12 cellular contexts compared by ENCODE assay signal in the genomic region with DNA sequence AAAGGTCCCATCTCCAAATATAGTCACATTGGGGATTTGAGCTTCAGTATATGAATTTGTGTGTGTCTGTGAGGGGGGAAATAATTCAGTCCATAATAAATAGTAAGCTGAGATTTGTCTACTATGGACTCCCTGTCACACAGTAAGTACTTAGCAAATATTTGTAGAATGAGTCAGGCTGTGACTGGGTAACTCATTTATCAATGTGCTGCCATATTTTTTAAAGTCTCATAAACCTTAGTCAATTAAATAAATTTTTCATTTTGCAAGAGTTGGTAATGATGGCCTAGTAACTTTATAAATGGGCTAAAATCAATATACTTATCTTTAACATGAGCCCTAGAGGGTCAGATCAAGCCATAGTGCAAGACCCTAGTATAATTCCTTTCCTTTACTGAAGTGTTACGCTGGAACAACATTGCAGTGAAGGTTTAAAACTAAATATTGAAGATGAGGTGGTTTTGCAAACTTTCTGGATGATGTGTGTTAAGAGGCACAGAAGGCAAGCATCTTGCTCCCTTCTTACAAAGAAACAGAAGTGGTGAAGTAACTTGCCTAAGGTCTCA.
A peak's percentile ranks its signal among the peaks of the same experiment; 100 is the strongest.
DNase-seq lines count a peak whose midpoint lies in the region; ATAC-seq, FAIRE-seq and TF ChIP-seq lines count a peak whose summit lies in the region.
"Had no signal": no experiment of that assay in that cellular context is flagged by ENCODE, and none has a peak within 500 bp of the region (broad histone marks: within the 10 kb centered on the region; RNA-seq: fewer than 3 reads in every experiment).

No MANE protein-coding gene starts in this region.

- peak overlapping the region; percentile 65 for H3K27ac ChIP-seq in ACC112 (ENCODE audit: low read depth, low read length)
- H3K27ac ChIP-seq: cardiac muscle cell had no signal

- H3K4me3 ChIP-seq in ACC112 (ENCODE audit: low read depth, low read length): no peak overlapping the region
- H3K4me3 ChIP-seq: cardiac muscle cell had no signal

- H3K4me3 Mint-ChIP-seq in activated CD8-positive, alpha-beta T cell treated with anti-CD3 and anti-CD28 coated beads for 36 hours: no peak overlapping the region

- FAIRE-seq in HTR-8/SVneo (lab: Jason Lieb, UNC): no peak
- FAIRE-seq: keratinocyte had no signal

- peak overlapping the region; percentile 13 for H3K27ac Mint-ChIP-seq in activated CD8-positive, alpha-beta T cell treated with anti-CD3 and anti-CD28 coated beads for 36 hours

- intact Hi-C loops in activated CD8-positive, alpha-beta T cell treated with anti-CD3 and anti-CD28 coated beads for 36 hours (cut with micrococcal nuclease): no loop called here
- intact Hi-C loops in left colon (cut with DNase I, micrococcal nuclease): no loop called here

- H3K36me3 Mint-ChIP-seq in activated CD8-positive, alpha-beta T cell treated with anti-CD3 and anti-CD28 coated beads for 36 hours (ENCODE audit: low read depth): no peaks in the 10 kb centered on the region

- H3K4me1 Mint-ChIP-seq in activated CD8-positive, alpha-beta T cell treated with anti-CD3 and anti-CD28 coated beads for 36 hours (ENCODE audit: low read depth): peaks cover 23% of the 10 kb centered on the region

- CTCF ChIA-PET in activated CD8-positive, alpha-beta T cell treated with anti-CD3 and anti-CD28 coated beads for 36 hours (lab: Charles Lee): no interaction called here

- peak; percentile 25 for DNase-seq in HTR-8/SVneo (ENCODE audit: insufficient read length, low spot score)
- no peak for DNase-seq in activated CD8-positive, alpha-beta T cell treated with anti-CD3 and anti-CD28 coated beads for 36 hours
- DNase-seq in left colon: no peak
- no peak for DNase-seq in activated CD4-positive, alpha-beta T cell treated with anti-CD3 and anti-CD28 coated beads, Interleukin-2, amount 50 U/mL, for 4 hours
- DNase-seq: NCI-H510A; stimulated activated CD4-positive, alpha-beta T cell treated with anti-CD3 and anti-CD28 coated beads, Interleukin-4, amount 100 ng/mL, for 1 hour had no signal

- POLR2A ChIA-PET in activated CD8-positive, alpha-beta T cell treated with anti-CD3 and anti-CD28 coated beads for 36 hours (lab: Charles Lee): interaction anchor here (1.7 kb wide), 1 partner anchor 94 kb away, joined by 3 read pairs; no protein-coding TSS in a partner anchor

- TF ChIP-seq CTCF in activated CD8-positive, alpha-beta T cell treated with anti-CD3 and anti-CD28 coated beads for 36 hours (IDR thresholded peaks at IDR 0.05): no peak

- H3K27me3 Mint-ChIP-seq in activated CD8-positive, alpha-beta T cell treated with anti-CD3 and anti-CD28 coated beads for 36 hours: no peaks in the 10 kb centered on the region

- H3K27me3 ChIP-seq in ACC112 (ENCODE audit: insufficient read depth, low read length): no peaks in the 10 kb centered on the region
- H3K27me3 ChIP-seq: cardiac muscle cell had no signal

- ATAC-seq in activated CD8-positive, alpha-beta T cell treated with anti-CD3 and anti-CD28 coated beads for 36 hours: no peak
- peak; percentile 93 for ATAC-seq in left colon
- no peak for ATAC-seq in HG03097 (IDR thresholded peaks at IDR 0.05; ENCODE audit: low FRiP score, unreplicated experiment)
- no peak for ATAC-seq in HG02759 (IDR thresholded peaks at IDR 0.05; ENCODE audit: unreplicated experiment)
- ATAC-seq in HG03460 (IDR thresholded peaks at IDR 0.05; ENCODE audit: unreplicated experiment): no peak

- no peaks in the 10 kb centered on the region for H3K79me2 ChIP-seq in ACC112 (ENCODE audit: control insufficient read depth, insufficient read depth, low read length, unreplicated experiment)

- peaks cover 4% of the 10 kb centered on the region for H3K9me3 Mint-ChIP-seq in activated CD8-positive, alpha-beta T cell treated with anti-CD3 and anti-CD28 coated beads for 36 hours

- peak overlapping the region; percentile 84 for H2AFZ ChIP-seq in ACC112 (ENCODE audit: low read length, unreplicated experiment)

- peaks cover 34% of the 10 kb centered on the region for H3K4me1 ChIP-seq in ACC112 (ENCODE audit: control insufficient read depth, insufficient read depth, low read length, unreplicated experiment)

- no peaks in the 10 kb centered on the region for H3K36me3 ChIP-seq in ACC112 (ENCODE audit: insufficient read depth, low read length)
- H3K36me3 ChIP-seq: cardiac muscle cell had no signal
